Comparison of ENCODE assay signal across 18 cellular contexts in the genomic region with DNA sequence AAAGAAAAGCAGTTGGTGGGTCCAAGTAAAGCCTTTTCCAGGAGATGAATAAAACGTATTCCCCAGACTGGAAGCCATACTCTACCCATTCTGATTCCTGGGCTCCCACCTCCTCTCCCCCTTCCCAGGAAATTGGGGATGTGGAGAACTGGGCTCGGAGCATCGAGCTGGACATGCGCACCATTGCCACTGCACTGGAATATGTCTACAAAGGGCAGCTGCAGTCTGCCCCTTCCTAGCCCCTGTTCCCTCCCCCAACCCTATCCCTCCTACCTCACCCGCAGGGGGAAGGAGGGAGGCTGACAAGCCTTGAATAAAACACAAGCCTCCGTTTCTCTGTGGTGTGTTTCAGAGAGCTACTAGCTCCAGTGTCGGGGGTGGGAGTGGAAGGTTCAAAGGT. TPM values are rescaled to one million over a fixed set of nuclear protein-coding genes. Genes with fewer than 3 reads are reported as not detected.
DNase-seq lines count a peak whose midpoint lies in the region; ATAC-seq, FAIRE-seq and TF ChIP-seq lines count a peak whose summit lies in the region.
"Had no signal": no experiment of that assay in that cellular context is flagged by ENCODE, and none has a peak within 500 bp of the region (broad histone marks: within the 10 kb centered on the region; RNA-seq: fewer than 3 reads in every experiment).

No MANE protein-coding gene starts in this region.

- H3K9ac ChIP-seq in BLaER1 treated with 17β-estradiol and CSF1 and Interleukin-3, amounts not matched to agents 10 nM and 100 nM = peak overlapping the region in 3 of 11 experiments; percentile 55 to 64 (median 63); a peak in 3 of 22 replicates
- peak overlapping the region; percentile 71 to 90 (median 79) for H3K9ac ChIP-seq in skeletal muscle tissue (ENCODE audit: low read depth in 1 of 3, low read length in 3 of 3)

- peaks cover 8 to 40% (median 26%) of the 10 kb centered on the region in 11 experiments; a peak in 20 of 22 replicates for H3K36me3 ChIP-seq in BLaER1 treated with 17β-estradiol and CSF1 and Interleukin-3, amounts not matched to agents 10 nM and 100 nM
- H3K36me3 ChIP-seq in body of pancreas (replicated peaks in 1 of 2; ENCODE audit: insufficient read depth in 1 of 2, low read depth in 2 of 2) = no peaks in the 10 kb centered on the region
- H3K36me3 ChIP-seq in lower lobe of right lung = peaks cover 35% of the 10 kb centered on the region
- peaks cover 5 to 15% (median 8%) of the 10 kb centered on the region in 3 donors for H3K36me3 ChIP-seq in skeletal muscle tissue (ENCODE audit: control insufficient read depth in 3 of 3, insufficient read depth in 3 of 3, low read length in 3 of 3)

- no peak for TF ChIP-seq POLR2A in body of pancreas (IDR thresholded peaks at IDR 0.05)
- no peak for TF ChIP-seq POLR2A in GM12892 (IDR thresholded peaks at IDR 0.05; ENCODE audit: low read depth, low read length)

- ATAC-seq in body of pancreas = no peak
- no peak for ATAC-seq in lower lobe of right lung
- ATAC-seq: activated CD8-positive, alpha-beta T cell treated with anti-CD3 and anti-CD28 coated beads, Interleukin-2, amount 10 ng/mL, durations not matched to agents 7 days and 5 days; stimulated activated effector memory CD8-positive, alpha-beta T cell treated with anti-CD3 and anti-CD28 coated beads, Interleukin-12 subunit alpha, Interleukin-12 subunit beta, amount 100 ng/mL, for 72 hours had no signal

- peaks cover 60 to 89% (median 88%) of the 10 kb centered on the region in 10 experiments for H3K4me1 ChIP-seq in BLaER1 treated with 17β-estradiol and CSF1 and Interleukin-3, amounts not matched to agents 10 nM and 100 nM
- H3K4me1 ChIP-seq in body of pancreas (peaks cover 75% of the 10 kb centered on the region), lower lobe of right lung (peaks cover 61% of the 10 kb centered on the region), skeletal muscle tissue (ENCODE audit: control insufficient read depth in 3 of 3, insufficient read depth in 3 of 3, low read length in 3 of 3) (peaks cover 79 to 85% (median 84%) of the 10 kb centered on the region in 3 donors)

- peak overlapping the region in 6 of 11 experiments; percentile 45 to 94 (median 82); a peak in 10 of 22 replicates for H3K27ac ChIP-seq in BLaER1 treated with 17β-estradiol and CSF1 and Interleukin-3, amounts not matched to agents 10 nM and 100 nM
- H3K27ac ChIP-seq in body of pancreas (peak overlapping the region; percentile 64 to 94 (median 72)), lower lobe of right lung (peak overlapping the region; percentile 44), skeletal muscle tissue (ENCODE audit: low read depth, low read length) (peak overlapping the region; percentile 91)

- H3K4me2 ChIP-seq in BLaER1 treated with 17β-estradiol and CSF1 and Interleukin-3, amounts not matched to agents 10 nM and 100 nM = peak overlapping the region; percentile 12 to 98 (median 94); a peak in 18 of 22 replicates

- peaks cover 0 to 69% (median 9%) of the 10 kb centered on the region in 11 experiments; a peak in 14 of 22 replicates for H4K20me1 ChIP-seq in BLaER1 treated with 17β-estradiol and CSF1 and Interleukin-3, amounts not matched to agents 10 nM and 100 nM

- intact Hi-C loops in body of pancreas (cut with DNase I) (no loop called here), lower lobe of right lung (cut with DNase I) (no loop called here)

- WGBS in body of pancreas, 2 donors = 69 to 75% methylated on average over 7 of the region's 7 CpGs

- H3K27me3 ChIP-seq in BLaER1 treated with 17β-estradiol and CSF1 and Interleukin-3, amounts not matched to agents 10 nM and 100 nM = no peaks in the 10 kb centered on the region
- no peaks in the 10 kb centered on the region for H3K27me3 ChIP-seq in body of pancreas
- H3K27me3 ChIP-seq in lower lobe of right lung (ENCODE audit: low read depth) = no peaks in the 10 kb centered on the region
- no peaks in the 10 kb centered on the region for H3K27me3 ChIP-seq in skeletal muscle tissue (ENCODE audit: control insufficient read depth in 3 of 3, insufficient read depth in 3 of 3, low read length in 3 of 3)

- no peak overlapping the region for H3K4me3 ChIP-seq in BLaER1 treated with 17β-estradiol and CSF1 and Interleukin-3, amounts not matched to agents 10 nM and 100 nM
- H3K4me3 ChIP-seq in body of pancreas (no peak overlapping the region), lower lobe of right lung (no peak overlapping the region), skeletal muscle tissue (ENCODE audit: low read length in 3 of 3) (peak overlapping the region in 1 of 3 donors; percentile 49)

- no peak for DNase-seq in body of pancreas
- DNase-seq in lower lobe of right lung = no peak
- no peak for DNase-seq in amygdala (lab: John Stamatoyannopoulos, UW)
- no peak for DNase-seq in amniotic stem cell (lab: John Stamatoyannopoulos, UW)
- DNase-seq in EL = no peak
- DNase-seq in GM12892 (ENCODE audit: insufficient read length) = no peak
- DNase-seq: activated CD8-positive, alpha-beta T cell treated with anti-CD3 and anti-CD28 coated beads, Interleukin-2, amount 10 ng/mL, durations not matched to agents 7 days and 5 days; activated naive CD4-positive, alpha-beta T cell treated with anti-CD3 and anti-CD28 coated beads, Interleukin-2, amount 50 U/mL, for 16 hours; DND-41; H7; NCI-H1092 treated with DMSO at 0.1 percent for 48 hours; NCI-H510A; stimulated activated CD4-positive, alpha-beta T cell treated with anti-CD3 and anti-CD28 coated beads, Interleukin-2, amount 100 ng/mL, for 24 hours; T-helper 9 cell had no signal

- FAIRE-seq in GM12892 (lab: Jason Lieb, UNC) = no peak
- FAIRE-seq: islet of Langerhans had no signal

- H3K9me3 ChIP-seq in BLaER1 treated with 17β-estradiol and CSF1 and Interleukin-3, amounts not matched to agents 10 nM and 100 nM (replicated peaks in 1 of 11) = no peaks in the 10 kb centered on the region
- H3K9me3 ChIP-seq in body of pancreas (no peaks in the 10 kb centered on the region), lower lobe of right lung (no peaks in the 10 kb centered on the region), skeletal muscle tissue (ENCODE audit: control insufficient read depth in 3 of 3, low read length in 3 of 3) (no peaks in the 10 kb centered on the region)

- TF ChIP-seq CTCF in body of pancreas (IDR thresholded peaks at IDR 0.05) (no peak), lower lobe of right lung (IDR thresholded peaks at IDR 0.05) (no peak)

RNA-seq across cellular contexts. Expression of a gene that starts 0.8 kb away (rescaled TPM):
- total RNA-seq in body of pancreas (10 to 100 TPM in 1 of 2 donors, 1 to 10 TPM in 1; 4.2 to 20.4 TPM), lower lobe of right lung (11.1 TPM), skeletal muscle tissue (19.8 TPM)
- 3.9 TPM for polyA plus RNA-seq in GM12892 (2012; ENCODE audit: missing spikeins)

RNA-seq across cellular contexts. Expression of a gene that starts 3.5 kb away (rescaled TPM):
- 100 to 1,000 TPM in 1 of 2 donors, 10 to 100 TPM in 1; 86.1 to 105 TPM for total RNA-seq in body of pancreas
- 134 TPM for total RNA-seq in lower lobe of right lung
- 42.3 TPM for total RNA-seq in skeletal muscle tissue
- 87.6 TPM for polyA plus RNA-seq in GM12892 (2012; ENCODE audit: missing spikeins)

RNA-seq across cellular contexts. Expression of a gene that starts 9.4 kb away (rescaled TPM):
- total RNA-seq in body of pancreas = 100 to 1,000 TPM; 341 to 511 TPM
- 1,142 TPM for total RNA-seq in lower lobe of right lung
- total RNA-seq in skeletal muscle tissue = 1,640 TPM
- polyA plus RNA-seq in GM12892 (2012; ENCODE audit: missing spikeins) = 131 TPM

RNA-seq across cellular contexts. Expression of a gene that starts 11.7 kb away (rescaled TPM):
- total RNA-seq in body of pancreas (10 to 100 TPM; 11.4 to 52.1 TPM), lower lobe of right lung (17.5 TPM), skeletal muscle tissue (123 TPM)
- 2.2 TPM for polyA plus RNA-seq in GM12892 (2012; ENCODE audit: missing spikeins)

RNA-seq across cellular contexts. Expression of a gene that starts 23.6 kb away (rescaled TPM):
- total RNA-seq in body of pancreas (under 1 TPM; 0.33 to 0.78 TPM), lower lobe of right lung (3.8 TPM), skeletal muscle tissue (3.1 TPM)
- polyA plus RNA-seq in GM12892 (2012; ENCODE audit: missing spikeins) = 3.0 TPM
